In genomic region chr12:7961395-7962188, GRCh38 we compare ENCODE assay signal across 8 cellular contexts. TPM values are rescaled to one million over a fixed set of nuclear protein-coding genes. Genes with fewer than 3 reads are reported as not detected.
DNase-seq lines count a peak whose midpoint lies in the region; ATAC-seq and TF ChIP-seq lines count a peak whose summit lies in the region.

No MANE protein-coding gene starts in this region.

- H3K36me3 ChIP-seq in left ventricle myocardium inferior = no peaks in the 10 kb centered on the region
- H3K36me3 ChIP-seq in lower lobe of right lung = no peaks in the 10 kb centered on the region

- ATAC-seq in Right ventricle myocardium inferior = no peak
- no peak for ATAC-seq in activated naive CD8-positive, alpha-beta T cell treated with anti-CD3 and anti-CD28 coated beads, Interleukin-2, amount 10 ng/mL, durations not matched to agents 7 days and 5 days (ENCODE audit: low read depth)
- ATAC-seq in lower lobe of right lung = no peak
- ATAC-seq in HG02981 (IDR thresholded peaks at IDR 0.05; ENCODE audit: unreplicated experiment) = no peak

- DNase-seq in left ventricle myocardium inferior = no peak
- no peak for DNase-seq in Right ventricle myocardium inferior (ENCODE audit: missing footprints)
- no peak for DNase-seq in activated naive CD8-positive, alpha-beta T cell treated with anti-CD3 and anti-CD28 coated beads, Interleukin-2, amount 10 ng/mL, durations not matched to agents 7 days and 5 days
- DNase-seq in lower lobe of right lung = no peak
- no peak for DNase-seq in DMS53 treated with DMSO at 0.1 percent for 48 hours (lab: John Stamatoyannopoulos, UW; ENCODE audit: unreplicated experiment)
- no peak for DNase-seq in posterior vena cava (ENCODE audit: low spot score)
- no peak for DNase-seq in EL

- no peak for TF ChIP-seq CTCF in left ventricle myocardium inferior (IDR thresholded peaks at IDR 0.05; ENCODE audit: borderline replicate concordance)
- no peak for TF ChIP-seq CTCF in lower lobe of right lung (IDR thresholded peaks at IDR 0.05)

- H3K36me3 Mint-ChIP-seq in activated naive CD8-positive, alpha-beta T cell treated with anti-CD3 and anti-CD28 coated beads, Interleukin-2, amount 10 ng/mL, durations not matched to agents 7 days and 5 days = peaks cover 17% of the 10 kb centered on the region

- H3K9me3 ChIP-seq in left ventricle myocardium inferior (replicated peaks) = no peaks in the 10 kb centered on the region
- no peaks in the 10 kb centered on the region for H3K9me3 ChIP-seq in lower lobe of right lung

- H3K4me1 Mint-ChIP-seq in activated naive CD8-positive, alpha-beta T cell treated with anti-CD3 and anti-CD28 coated beads, Interleukin-2, amount 10 ng/mL, durations not matched to agents 7 days and 5 days = peaks cover 41% of the 10 kb centered on the region

- H3K4me1 ChIP-seq in left ventricle myocardium inferior = peaks cover 10% of the 10 kb centered on the region
- H3K4me1 ChIP-seq in lower lobe of right lung = peaks cover 24% of the 10 kb centered on the region

- no peaks in the 10 kb centered on the region for H3K27me3 ChIP-seq in left ventricle myocardium inferior (ENCODE audit: low read depth)
- no peaks in the 10 kb centered on the region for H3K27me3 ChIP-seq in lower lobe of right lung (ENCODE audit: low read depth)

- peak overlapping the region; percentile 94 for H3K27ac Mint-ChIP-seq in activated naive CD8-positive, alpha-beta T cell treated with anti-CD3 and anti-CD28 coated beads, Interleukin-2, amount 10 ng/mL, durations not matched to agents 7 days and 5 days

- no peaks in the 10 kb centered on the region for H3K9me3 Mint-ChIP-seq in activated naive CD8-positive, alpha-beta T cell treated with anti-CD3 and anti-CD28 coated beads, Interleukin-2, amount 10 ng/mL, durations not matched to agents 7 days and 5 days

- POLR2A ChIA-PET in activated naive CD8-positive, alpha-beta T cell treated with anti-CD3 and anti-CD28 coated beads, Interleukin-2, amount 10 ng/mL, durations not matched to agents 7 days and 5 days (lab: Charles Lee) = interaction anchor here (1.0 to 19.1 kb wide), 9 partner anchors 9 to 99 kb away, joined by 3 to 761 read pairs (median 8); partner anchors contain the start of gene SLC2A3

- peak overlapping the region; percentile 97 for H3K4me3 Mint-ChIP-seq in activated naive CD8-positive, alpha-beta T cell treated with anti-CD3 and anti-CD28 coated beads, Interleukin-2, amount 10 ng/mL, durations not matched to agents 7 days and 5 days

- peak overlapping the region; percentile 63 for H3K4me3 ChIP-seq in left ventricle myocardium inferior
- H3K4me3 ChIP-seq in lower lobe of right lung = peak overlapping the region; percentile 53

- H3K27me3 Mint-ChIP-seq in activated naive CD8-positive, alpha-beta T cell treated with anti-CD3 and anti-CD28 coated beads, Interleukin-2, amount 10 ng/mL, durations not matched to agents 7 days and 5 days = no peaks in the 10 kb centered on the region

- peak overlapping the region; percentile 79 for H3K27ac ChIP-seq in left ventricle myocardium inferior (replicated peaks)
- peak overlapping the region; percentile 63 for H3K27ac ChIP-seq in lower lobe of right lung

- intact Hi-C loops in left ventricle myocardium inferior (cut with micrococcal nuclease) = no loop called here
- intact Hi-C loops in Right ventricle myocardium inferior (cut with DNase I) = no loop called here
- intact Hi-C loops in lower lobe of right lung (cut with DNase I) = no loop called here
- intact Hi-C loops in posterior vena cava (cut with DNase I) = no loop called here

RNA-seq across cellular contexts. Expression of gene SLC2A3, which starts 25.6 kb away (rescaled TPM):
- 13.7 TPM for total RNA-seq in left ventricle myocardium inferior
- total RNA-seq in Right ventricle myocardium inferior = 11.7 TPM
- 100 to 1,000 TPM; 219 to 224 TPM for total RNA-seq in activated naive CD8-positive, alpha-beta T cell treated with anti-CD3 and anti-CD28 coated beads, Interleukin-2, amount 10 ng/mL, durations not matched to agents 7 days and 5 days
- total RNA-seq in lower lobe of right lung = 133 TPM
- 100 to 1,000 TPM in 1 of 2 donors, 10 to 100 TPM in 1; 74.3 to 103 TPM for total RNA-seq in posterior vena cava
